9 cellular contexts compared by ENCODE assay signal in genomic region chr4:158211288-158211687, GRCh38. TPM values are rescaled to one million over a fixed set of nuclear protein-coding genes. Genes with fewer than 3 reads are reported as not detected.
DNase-seq lines count a peak whose midpoint lies in the region; ATAC-seq, FAIRE-seq and TF ChIP-seq lines count a peak whose summit lies in the region.
"Had no signal": no experiment of that assay in that cellular context is flagged by ENCODE, and none has a peak within 500 bp of the region (broad histone marks: within the 10 kb centered on the region; RNA-seq: fewer than 3 reads in every experiment).

No MANE protein-coding gene starts in this region.

- H3K4me3 ChIP-seq in heart right ventricle = peak overlapping the region in 9 of 10 donors; percentile 1 to 62 (median 54)
- H3K4me3 ChIP-seq in mesendoderm (ENCODE audit: low read length) = no peak overlapping the region
- peak overlapping the region in 1 of 2 donors; percentile 38 for H3K4me3 ChIP-seq in vagina

- BruUV-seq in MCF 10A (replicated peaks; lab: Mats Ljungman, UMichigan) = no TSS peak

- no peak overlapping the region for H2BK15ac ChIP-seq in mesendoderm (replicated peaks; ENCODE audit: low read depth)

- FAIRE-seq in GM19239 (lab: Jason Lieb, UNC) = no peak

- no peak for TF ChIP-seq CTCF in heart right ventricle (IDR thresholded peaks at IDR 0.05)
- TF ChIP-seq CTCF in MCF 10A (IDR thresholded peaks at IDR 0.05; ENCODE audit: unreplicated experiment) = no peak
- no peak for TF ChIP-seq CTCF in vagina (IDR thresholded peaks at IDR 0.05)

- CTCF ChIA-PET in MCF 10A (lab: Yijun Ruan, JAX) = interaction anchor here (1.6 kb wide), 1 partner anchor 19 kb away, joined by 6 read pairs; no protein-coding TSS in a partner anchor

- peaks cover 10% of the 10 kb centered on the region for H3K36me3 Mint-ChIP-seq in MCF 10A (ENCODE audit: insufficient read depth, unreplicated experiment)

- H3K9ac ChIP-seq in mesendoderm (ENCODE audit: low read length) = no peak overlapping the region

- peak overlapping the region; percentile 81 for H3K4me3 Mint-ChIP-seq in MCF 10A (ENCODE audit: unreplicated experiment)

- no peak overlapping the region for H4K8ac ChIP-seq in mesendoderm (ENCODE audit: low read depth, low read length)

- no peak overlapping the region for H3K56ac ChIP-seq in mesendoderm (ENCODE audit: low read length)

- intact Hi-C loops in heart right ventricle (cut with DNase I) = no loop called here
- intact Hi-C loops in cardiac septum (cut with DNase I) = loop anchor here (2.0 kb wide), 1 partner anchor 36 kb away; no protein-coding TSS in a partner anchor
- intact Hi-C loops in MCF 10A (cut with micrococcal nuclease) = no loop called here
- intact Hi-C loops in vagina (cut with DNase I) = no loop called here

- H2BK120ac ChIP-seq in mesendoderm (ENCODE audit: low read depth, low read length) = no peak overlapping the region

- peaks cover 0 to 35% (median 0%) of the 10 kb centered on the region in 9 donors for H3K36me3 ChIP-seq in heart right ventricle
- H3K36me3 ChIP-seq in mesendoderm (ENCODE audit: control insufficient read depth, insufficient read depth, low read length) = no peaks in the 10 kb centered on the region
- H3K36me3 ChIP-seq in vagina = no peaks in the 10 kb centered on the region

- H3K9me3 ChIP-seq in heart right ventricle (peaks cover 0 to 5% (median 0%) of the 10 kb centered on the region in 11 donors), vagina (no peaks in the 10 kb centered on the region)

- H3K9me3 Mint-ChIP-seq in MCF 10A (ENCODE audit: unreplicated experiment) = no peaks in the 10 kb centered on the region

- peak overlapping the region; percentile 82 for H3K27ac Mint-ChIP-seq in MCF 10A (ENCODE audit: low read depth, unreplicated experiment)

- no peak overlapping the region for H3K23ac ChIP-seq in mesendoderm (ENCODE audit: low read length)

- no peak overlapping the region for H3K18ac ChIP-seq in mesendoderm (ENCODE audit: low read length)

- H3K27ac ChIP-seq in heart right ventricle (peak overlapping the region in 9 of 10 donors; percentile 78 to 96 (median 92)), mesendoderm (ENCODE audit: low read depth, low read length) (no peak overlapping the region), vagina (peak overlapping the region; percentile 86)

- no peaks in the 10 kb centered on the region for H3K79me1 ChIP-seq in mesendoderm (ENCODE audit: low read length)

- no peaks in the 10 kb centered on the region for H3K27me3 ChIP-seq in heart right ventricle
- no peaks in the 10 kb centered on the region for H3K27me3 ChIP-seq in mesendoderm (ENCODE audit: insufficient read depth, low read length, poor library complexity)
- H3K27me3 ChIP-seq in vagina = no peaks in the 10 kb centered on the region

- TF ChIP-seq POLR2A in vagina (IDR thresholded peaks at IDR 0.05) = no peak

- no peak overlapping the region for H2AK5ac ChIP-seq in mesendoderm (ENCODE audit: low read length)

- H4K5ac ChIP-seq in mesendoderm (ENCODE audit: low read length) = no peak overlapping the region

- POLR2A ChIA-PET in MCF 10A (lab: Yijun Ruan, JAX) = interaction anchor here (0.6 to 1.6 kb wide), 5 partner anchors 12 to 830 kb away, joined by 3 to 6 read pairs (median 4); no protein-coding TSS in a partner anchor

- H3K4me1 ChIP-seq in heart right ventricle = peaks cover 0 to 40% (median 15%) of the 10 kb centered on the region in 9 donors
- peaks cover 2% of the 10 kb centered on the region for H3K4me1 ChIP-seq in mesendoderm (ENCODE audit: control insufficient read depth, low read depth, low read length)
- peaks cover 10% of the 10 kb centered on the region for H3K4me1 ChIP-seq in vagina

- H3K27me3 Mint-ChIP-seq in MCF 10A (ENCODE audit: insufficient read depth, unreplicated experiment) = no peaks in the 10 kb centered on the region

- no peaks in the 10 kb centered on the region for H3K4me1 Mint-ChIP-seq in MCF 10A (ENCODE audit: insufficient read depth, unreplicated experiment)

- H2BK5ac ChIP-seq in mesendoderm (ENCODE audit: low read length) = no peak overlapping the region

- H3K79me2 ChIP-seq in mesendoderm (ENCODE audit: control insufficient read depth, insufficient read depth, low read length) = no peaks in the 10 kb centered on the region

- no peak for DNase-seq in heart right ventricle
- no peak for DNase-seq in cardiac septum (ENCODE audit: low spot score)
- peak; percentile 2 for DNase-seq in MCF 10A (ENCODE audit: unreplicated experiment)
- DNase-seq in mesendoderm = peak; percentile 50
- DNase-seq in vagina (ENCODE audit: extremely low spot score in 2 of 2) = no peak
- no peak for DNase-seq in SK-N-DZ (ENCODE audit: low spot score)
- no peak for DNase-seq in GM19239 (ENCODE audit: insufficient read length, low spot score)
- no peak for DNase-seq in activated T-cell treated with anti-CD3 and anti-CD28 coated beads, Interleukin-2, amount 50 U/mL, for 1 hour
- DNase-seq: NCI-H510A had no signal

- ATAC-seq in heart right ventricle = no peak

- no peak overlapping the region for H3K4ac ChIP-seq in mesendoderm (ENCODE audit: low read depth, low read length)

- H3K4me2 ChIP-seq in mesendoderm (ENCODE audit: low read length) = no peak overlapping the region

RNA-seq across cellular contexts. Expression of gene TMEM144, which starts 1.0 kb away (rescaled TPM):
- total RNA-seq in heart right ventricle = 10 to 100 TPM in 8 of 10 donors, 1 to 10 TPM in 2; 8.5 to 17.0 (median 14.5) TPM
- polyA plus RNA-seq in heart right ventricle = 10 to 100 TPM in 1 of 2 donors, 1 to 10 TPM in 1; 1.7 to 11.7 TPM
- 14.6 TPM for total RNA-seq in cardiac septum
- total RNA-seq in MCF 10A (2022) = 4.4 and 6.4 TPM in 2 replicates
- polyA plus RNA-seq in mesendoderm (2013, experiment 1 of 2) = 1.7 TPM
- 1.6 TPM for polyA plus RNA-seq in mesendoderm (2013, experiment 2 of 2)
- total RNA-seq in vagina = 5.6 TPM
- not detected in 2 replicates for polyA plus RNA-seq in SK-N-DZ (2014; cell fraction: cytosol; rRNA removed)
- polyA plus RNA-seq in SK-N-DZ (2014; cell fraction: nucleus; rRNA removed) = 0.29 TPM in 1 of 2 replicates, not detected in the other

RNA-seq across cellular contexts. Expression of gene GASK1B, which starts 38.5 kb away (rescaled TPM):
- total RNA-seq in heart right ventricle (100 to 1,000 TPM in 2 of 10 donors, 10 to 100 TPM in 8; 50.5 to 109 (median 86.0) TPM), cardiac septum (90.6 TPM), MCF 10A (2022) (7.2 and 9.7 TPM in 2 replicates), vagina (24.3 TPM)
- 10 to 100 TPM; 12.4 to 24.1 TPM for polyA plus RNA-seq in heart right ventricle
- polyA plus RNA-seq in mesendoderm (2013, experiment 1 of 2) = 0.06 TPM
- polyA plus RNA-seq in mesendoderm (2013, experiment 2 of 2) = 0.03 TPM
- polyA plus RNA-seq in SK-N-DZ (2014; cell fraction: cytosol; rRNA removed) = 0.14 TPM in 2 replicates
- polyA plus RNA-seq in SK-N-DZ (2014; cell fraction: nucleus; rRNA removed) = 0.04 and 0.16 TPM in 2 replicates

Comparison
In these comparisons a context has a peak if more than half of its experiments do, and no peak if none do; other contexts are left out.
1. DNase-seq: peak in MCF 10A (single experiment) and mesendoderm (single experiment); none in heart right ventricle (0 of 2), cardiac septum (single experiment), vagina (0 of 2), SK-N-DZ (single experiment), GM19239 (single experiment) and activated T-cell treated with anti-CD3 and anti-CD28 coated beads, Interleukin-2, amount 50 U/mL, for 1 hour (single experiment).